ENCODE assay signal across 1 cellular context in genomic region chr2:110093924-110094323, GRCh38. TPM values are rescaled to one million over a fixed set of nuclear protein-coding genes. Genes with fewer than 3 reads are reported as not detected.
"Had no signal": no experiment of that assay in that cellular context is flagged by ENCODE, and none has a peak within 500 bp of the region (broad histone marks: within the 10 kb centered on the region; RNA-seq: fewer than 3 reads in every experiment).

No MANE protein-coding gene starts in this region.

RNA-seq across cellular contexts. Expression of gene MALL, which starts 21.7 kb away (rescaled TPM):
- polyA plus RNA-seq: GM12878 had no signal
